ENCODE assay signal across 17 cellular contexts in the genomic region with DNA sequence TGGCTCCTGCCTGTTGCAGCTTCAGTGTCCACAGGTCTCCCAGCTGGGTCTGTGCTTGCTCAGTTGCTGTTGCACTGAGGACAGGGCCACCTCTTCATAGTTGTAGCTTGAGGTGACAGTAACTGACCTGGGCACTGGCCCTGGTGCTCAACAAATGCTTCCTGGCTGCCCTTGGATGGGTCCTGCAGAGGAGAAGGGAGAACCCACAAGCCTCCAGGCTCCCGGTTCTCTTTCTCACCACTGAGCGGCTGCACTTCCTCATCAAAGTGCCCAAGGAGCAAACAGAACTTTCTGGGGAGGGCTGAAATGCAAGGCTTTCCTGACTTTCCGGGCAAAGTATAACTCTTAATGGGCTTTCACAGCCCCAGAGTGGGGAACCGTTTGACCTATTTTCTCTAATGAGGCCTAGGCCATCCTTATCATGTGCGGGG. TPM values are rescaled to one million over a fixed set of nuclear protein-coding genes. Genes with fewer than 3 reads are reported as not detected.
DNase-seq lines count a peak whose midpoint lies in the region; ATAC-seq, FAIRE-seq and TF ChIP-seq lines count a peak whose summit lies in the region.
"Had no signal": no experiment of that assay in that cellular context is flagged by ENCODE, and none has a peak within 500 bp of the region (broad histone marks: within the 10 kb centered on the region; RNA-seq: fewer than 3 reads in every experiment).

No MANE protein-coding gene starts in this region.

- TF ChIP-seq EP300 in SK-N-SH (IDR thresholded peaks at IDR 0.05; ENCODE audit: borderline replicate concordance in 1 of 2, low read depth in 1 of 2, low read length in 1 of 2), result no peak

- H3K9ac ChIP-seq in BLaER1 (no peak overlapping the region), Karpas-422 (ENCODE audit: low read length) (no peak overlapping the region), SK-N-SH (no peak overlapping the region)

- 83% methylated on average over 3 of the region's 5 CpGs for WGBS in SK-N-SH (ENCODE audit: low lambda C conversion rate)

- H3K36me3 ChIP-seq in BLaER1 (peaks cover 3% of the 10 kb centered on the region; the same call in 1 of the 2 replicates), Karpas-422 (ENCODE audit: insufficient read depth, low read length) (peaks cover 32% of the 10 kb centered on the region), WERI-Rb-1 (no peaks in the 10 kb centered on the region), SK-N-SH (replicated peaks in 1 of 2; ENCODE audit: control insufficient read depth in 1 of 2, insufficient read depth in 2 of 2, low read length in 1 of 2) (no peaks in the 10 kb centered on the region)
- H3K36me3 ChIP-seq: SJCRH30 had no signal

- H3K4me1 ChIP-seq in BLaER1 (peaks cover 23% of the 10 kb centered on the region), Karpas-422 (ENCODE audit: low read length) (0 out of 2 replicates have a peak, but pooled peaks cover 3% of the 10 kb centered on the region), foreskin keratinocyte (peaks cover 6% of the 10 kb centered on the region), SK-N-SH (ENCODE audit: control insufficient read depth in 1 of 2, insufficient read depth in 2 of 2, low read depth in 1 of 2, low read length in 1 of 2) (no peaks in the 10 kb centered on the region; a peak in 1 of 4 replicates)
- H3K4me1 ChIP-seq: SJCRH30 had no signal

- H3K9me2 ChIP-seq in Karpas-422 (replicated peaks; ENCODE audit: insufficient read depth, low read length) (no peaks in the 10 kb centered on the region), SK-N-SH (no peaks in the 10 kb centered on the region)

- H3K27me3 ChIP-seq in BLaER1 (no peaks in the 10 kb centered on the region), Karpas-422 (ENCODE audit: low read length) (no peaks in the 10 kb centered on the region), WERI-Rb-1 (ENCODE audit: insufficient read depth, low read depth, severe bottlenecking) (no peaks in the 10 kb centered on the region), foreskin keratinocyte (no peaks in the 10 kb centered on the region), SK-N-SH (ENCODE audit: insufficient read depth) (no peaks in the 10 kb centered on the region)
- H3K27me3 ChIP-seq: SJCRH30 had no signal

- H2AFZ ChIP-seq in Karpas-422 (ENCODE audit: low read length), result peak overlapping the region; percentile 60; the same call in 1 of the 2 replicates
- no peak overlapping the region for H2AFZ ChIP-seq in SK-N-SH (ENCODE audit: low read depth)

- no peaks in the 10 kb centered on the region for H3F3A ChIP-seq in SK-N-SH (replicated peaks; ENCODE audit: insufficient read depth)

- 0 out of 2 replicates have a peak overlapping the region, but pooled peaks have one; percentile 1 for H3K4me2 ChIP-seq in BLaER1
- H3K4me2 ChIP-seq in Karpas-422 (ENCODE audit: low read depth, low read length, poor library complexity, severe bottlenecking), result no peak overlapping the region
- no peak overlapping the region for H3K4me2 ChIP-seq in SK-N-SH

- peak overlapping the region; percentile 23; the same call in 1 of the 2 replicates for H3K27ac ChIP-seq in BLaER1
- no peak overlapping the region for H3K27ac ChIP-seq in Karpas-422 (ENCODE audit: low read length)
- H3K27ac ChIP-seq in WERI-Rb-1, result peak overlapping the region; percentile 32; the same call in 1 of the 2 replicates
- H3K27ac ChIP-seq in foreskin keratinocyte, result no peak overlapping the region
- no peak overlapping the region for H3K27ac ChIP-seq in SK-N-SH (ENCODE audit: low read depth in 2 of 2, low read length in 1 of 2)
- H3K27ac ChIP-seq: SJCRH30 had no signal

- TF ChIP-seq POLR2A in H54 (IDR thresholded peaks at IDR 0.05; ENCODE audit: low read depth, low read length), result no peak

- no peak for TF ChIP-seq CTCF in WERI-Rb-1 (IDR thresholded peaks at IDR 0.05; ENCODE audit: low read depth, low read length)
- TF ChIP-seq CTCF in foreskin keratinocyte (conservative IDR thresholded peaks at IDR 0.05), result no peak
- TF ChIP-seq CTCF in SK-N-SH (IDR thresholded peaks at IDR 0.05), result no peak

- H3K79me2 ChIP-seq in Karpas-422 (ENCODE audit: low read length) (no peaks in the 10 kb centered on the region), SK-N-SH (ENCODE audit: insufficient read depth) (no peaks in the 10 kb centered on the region)

- H4K20me1 ChIP-seq in BLaER1 (no peaks in the 10 kb centered on the region), Karpas-422 (ENCODE audit: insufficient read depth, low read depth, low read length) (no peaks in the 10 kb centered on the region), SK-N-SH (ENCODE audit: insufficient read depth) (no peaks in the 10 kb centered on the region)

- H3K9me3 ChIP-seq in BLaER1, result peaks cover 34% of the 10 kb centered on the region
- peaks cover 17% of the 10 kb centered on the region for H3K9me3 ChIP-seq in Karpas-422 (ENCODE audit: low read length)
- peaks cover 16% of the 10 kb centered on the region for H3K9me3 ChIP-seq in WERI-Rb-1 (ENCODE audit: severe bottlenecking)
- H3K9me3 ChIP-seq in SK-N-SH, result no peaks in the 10 kb centered on the region

- no peak for FAIRE-seq in H54 (lab: Jason Lieb, UNC)
- FAIRE-seq: G401.6 had no signal

- no peak for DNase-seq in Karpas-422
- DNase-seq in WERI-Rb-1, result no peak
- no peak for DNase-seq in foreskin keratinocyte
- DNase-seq in H54 (ENCODE audit: insufficient read length, low spot score), result no peak
- DNase-seq in NCI-H146 treated with DMSO at 0.1 percent for 48 hours (lab: John Stamatoyannopoulos, UW; ENCODE audit: unreplicated experiment), result no peak
- no peak for DNase-seq in SK-N-SH
- DNase-seq: ACHN; CD4-positive, alpha-beta memory T cell; DMS79; H7; NCI-H774; SJCRH30 had no signal

- ATAC-seq in foreskin keratinocyte (peak; percentile 6), GM21515 (IDR thresholded peaks at IDR 0.05; ENCODE audit: unreplicated experiment) (no peak)

- H3K4me3 ChIP-seq in BLaER1 (no peak overlapping the region), Karpas-422 (ENCODE audit: low read length) (no peak overlapping the region), WERI-Rb-1 (ENCODE audit: low read depth, low read length) (no peak overlapping the region), SK-N-SH (ENCODE audit: low read depth in 2 of 2, low read length in 1 of 2) (no peak overlapping the region)
- H3K4me3 ChIP-seq: SJCRH30 had no signal

- TF ChIP-seq RAD21 in SK-N-SH (IDR thresholded peaks at IDR 0.05; ENCODE audit: low read length), result no peak

- POLR2A ChIA-PET in SK-N-SH (lab: Yijun Ruan, JAX), result no interaction called here

- CTCF ChIA-PET in SK-N-SH (lab: Yijun Ruan, JAX), result interaction anchor here (0.7 to 4.6 kb wide), 29 partner anchors 9 to 860 kb away, joined by 3 to 75 read pairs (median 5); no protein-coding TSS in a partner anchor

TF ChIP-seq in SK-N-SH, 30 proteins besides CTCF, POLR2A, EP300 and RAD21:
- TF ChIP-seq EZH2phosphoT487 (IDR thresholded peaks at IDR 0.05; ENCODE audit: borderline replicate concordance, low read depth) (no peak), TCF12 (IDR thresholded peaks at IDR 0.05) (no peak), ELF1 (IDR thresholded peaks at IDR 0.05) (no peak), JUND (IDR thresholded peaks at IDR 0.05) (no peak), RXRA (IDR thresholded peaks at IDR 0.05; ENCODE audit: borderline replicate concordance, low read depth) (no peak), CHD2 (IDR thresholded peaks at IDR 0.05; ENCODE audit: low read length, partially characterized antibody) (no peak), TEAD4 (IDR thresholded peaks at IDR 0.05; ENCODE audit: borderline replicate concordance, insufficient read depth) (no peak), SIN3A (IDR thresholded peaks at IDR 0.05; ENCODE audit: borderline replicate concordance, low read depth, low read length) (no peak)
- TF ChIP-seq, protein P1, sequence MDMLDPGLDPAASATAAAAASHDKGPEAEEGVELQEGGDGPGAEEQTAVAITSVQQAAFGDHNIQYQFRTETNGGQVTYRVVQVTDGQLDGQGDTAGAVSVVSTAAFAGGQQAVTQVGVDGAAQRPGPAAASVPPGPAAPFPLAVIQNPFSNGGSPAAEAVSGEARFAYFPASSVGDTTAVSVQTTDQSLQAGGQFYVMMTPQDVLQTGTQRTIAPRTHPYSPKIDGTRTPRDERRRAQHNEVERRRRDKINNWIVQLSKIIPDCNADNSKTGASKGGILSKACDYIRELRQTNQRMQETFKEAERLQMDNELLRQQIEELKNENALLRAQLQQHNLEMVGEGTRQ (IDR thresholded peaks at IDR 0.05; ENCODE audit: borderline replicate concordance, low read depth, low read length), result no peak
- TF ChIP-seq, protein P2, sequence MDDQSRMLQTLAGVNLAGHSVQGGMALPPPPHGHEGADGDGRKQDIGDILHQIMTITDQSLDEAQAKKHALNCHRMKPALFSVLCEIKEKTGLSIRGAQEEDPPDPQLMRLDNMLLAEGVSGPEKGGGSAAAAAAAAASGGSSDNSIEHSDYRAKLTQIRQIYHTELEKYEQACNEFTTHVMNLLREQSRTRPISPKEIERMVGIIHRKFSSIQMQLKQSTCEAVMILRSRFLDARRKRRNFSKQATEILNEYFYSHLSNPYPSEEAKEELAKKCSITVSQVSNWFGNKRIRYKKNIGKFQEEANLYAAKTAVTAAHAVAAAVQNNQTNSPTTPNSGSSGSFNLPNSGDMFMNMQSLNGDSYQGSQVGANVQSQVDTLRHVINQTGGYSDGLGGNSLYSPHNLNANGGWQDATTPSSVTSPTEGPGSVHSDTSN (IDR thresholded peaks at IDR 0.05), result no peak

RNA-seq across cellular contexts. Expression of a gene that starts 38.7 kb away (rescaled TPM):
- 0.14 and 0.19 TPM in 2 replicates for total RNA-seq in Karpas-422 (2014; rRNA removed; shearing (Covaris generic); ENCODE audit: low replicate concordance)
- not detected in 2 replicates for total RNA-seq in foreskin keratinocyte
- polyA plus RNA-seq in foreskin keratinocyte, result not detected in 2 replicates
- polyA plus RNA-seq in SK-N-SH (2012; rRNA removed), result not detected in 2 replicates
- polyA plus RNA-seq in SK-N-SH (2012; cell fraction: cytosol; rRNA removed), result not detected in 2 replicates
- 0.02 TPM in 1 of 2 replicates, not detected in the other for polyA plus RNA-seq in SK-N-SH (2012; cell fraction: nucleus; rRNA removed)
- total RNA-seq: HT1080, MCF 10A, SJCRH30 had no signal
- polyA plus RNA-seq: CD4-positive, alpha-beta memory T cell had no signal

RNA-seq across cellular contexts. Expression of a gene that starts 56.6 kb away (rescaled TPM):
- total RNA-seq in Karpas-422 (2014; rRNA removed; shearing (Covaris generic); ENCODE audit: low replicate concordance), result 49.9 and 65.9 TPM in 2 replicates
- total RNA-seq in foreskin keratinocyte, result 65.4 and 72.3 TPM in 2 replicates
- polyA plus RNA-seq in foreskin keratinocyte (22.3 and 24.5 TPM in 2 replicates), SK-N-SH (2012; rRNA removed) (32.7 and 48.7 TPM in 2 replicates)
- 35.3 and 41.7 TPM in 2 replicates for polyA plus RNA-seq in SK-N-SH (2012; cell fraction: cytosol; rRNA removed)
- 63.2 and 123 TPM in 2 replicates for polyA plus RNA-seq in SK-N-SH (2012; cell fraction: nucleus; rRNA removed)

Comparison
In these comparisons a context has a peak if more than half of its experiments do, and no peak if none do; other contexts are left out.
1. H3K27ac ChIP-seq: peak in BLaER1 (single experiment) and WERI-Rb-1 (single experiment); none in Karpas-422 (single experiment), foreskin keratinocyte (single experiment) and SK-N-SH (0 of 2).